Comparison of ENCODE assay signal across 2 cellular contexts in the genomic region with DNA sequence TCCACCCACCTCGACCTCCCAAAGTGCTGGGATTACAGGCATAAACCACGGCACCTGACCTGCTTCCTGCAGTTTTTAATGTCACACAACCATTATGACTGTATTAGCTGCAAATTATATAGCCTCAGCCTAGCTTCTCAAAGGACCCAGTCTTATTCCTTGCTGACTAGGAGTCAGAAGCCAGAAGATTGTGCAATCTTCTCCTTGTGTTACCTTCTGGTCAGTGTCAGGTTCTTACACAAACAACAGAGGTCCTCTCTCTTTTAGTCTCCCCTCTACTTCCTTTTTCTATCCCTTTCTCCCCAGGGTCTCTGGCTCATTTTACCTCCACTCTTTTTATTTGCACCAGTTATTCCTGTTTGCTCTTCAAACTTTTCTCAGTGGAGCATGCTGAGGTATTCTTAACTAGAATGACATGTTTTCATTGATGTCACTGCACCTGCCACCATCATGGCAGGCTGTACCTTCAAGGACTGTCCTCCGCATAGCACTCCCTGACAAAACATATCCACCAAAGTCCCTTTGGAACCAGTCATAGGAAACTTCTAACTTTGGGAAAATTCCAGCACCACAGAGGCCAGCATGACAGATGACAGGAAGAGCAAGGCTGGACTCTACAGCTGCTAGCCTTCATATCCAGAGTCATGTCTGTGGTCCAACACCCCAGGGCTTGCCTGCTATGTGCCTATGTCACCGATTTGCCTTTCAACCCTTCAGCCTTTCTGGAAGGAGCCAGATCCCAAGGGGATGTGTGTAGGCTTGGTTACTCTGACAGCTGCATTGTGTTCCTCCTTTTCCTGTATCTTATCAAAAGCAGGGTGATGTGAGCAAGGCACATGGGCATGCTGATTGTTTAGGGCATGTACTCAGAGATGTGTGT.
TF ChIP-seq lines count a peak whose summit lies in the region.

No MANE protein-coding gene starts in this region.

TF ChIP-seq in IMR-90, 13 proteins besides CTCF, POLR2A, EP300 and RAD21:
- TF ChIP-seq MXI1 (IDR thresholded peaks at IDR 0.05; ENCODE audit: borderline replicate concordance, low read depth, low read length) (no peak), NFE2L2 (IDR thresholded peaks at IDR 0.05; ENCODE audit: low read depth, low read length) (no peak), FOS (IDR thresholded peaks at IDR 0.05; ENCODE audit: low read depth, low read length) (no peak), SMC3 (IDR thresholded peaks at IDR 0.05; ENCODE audit: low read depth, low read length) (no peak), RCOR1 (IDR thresholded peaks at IDR 0.05; ENCODE audit: insufficient replicate concordance, low read length) (no peak), CHD1 (IDR thresholded peaks at IDR 0.05; ENCODE audit: low read depth, low read length) (no peak), CEBPB (IDR thresholded peaks at IDR 0.05; ENCODE audit: low read depth, low read length) (no peak), BHLHE40 (IDR thresholded peaks at IDR 0.05; ENCODE audit: low read depth, low read length) (no peak), MAFK (IDR thresholded peaks at IDR 0.05; ENCODE audit: low read depth, low read length) (no peak), MAZ (IDR thresholded peaks at IDR 0.05; ENCODE audit: borderline replicate concordance, low read depth, low read length) (no peak), RFX5 (IDR thresholded peaks at IDR 0.05; ENCODE audit: low read depth, low read length) (no peak)
- TF ChIP-seq, protein P1, sequence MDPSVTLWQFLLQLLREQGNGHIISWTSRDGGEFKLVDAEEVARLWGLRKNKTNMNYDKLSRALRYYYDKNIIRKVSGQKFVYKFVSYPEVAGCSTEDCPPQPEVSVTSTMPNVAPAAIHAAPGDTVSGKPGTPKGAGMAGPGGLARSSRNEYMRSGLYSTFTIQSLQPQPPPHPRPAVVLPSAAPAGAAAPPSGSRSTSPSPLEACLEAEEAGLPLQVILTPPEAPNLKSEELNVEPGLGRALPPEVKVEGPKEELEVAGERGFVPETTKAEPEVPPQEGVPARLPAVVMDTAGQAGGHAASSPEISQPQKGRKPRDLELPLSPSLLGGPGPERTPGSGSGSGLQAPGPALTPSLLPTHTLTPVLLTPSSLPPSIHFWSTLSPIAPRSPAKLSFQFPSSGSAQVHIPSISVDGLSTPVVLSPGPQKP (IDR thresholded peaks at IDR 0.05; ENCODE audit: borderline replicate concordance, low read depth, low read length) = no peak
- TF ChIP-seq, protein P2, sequence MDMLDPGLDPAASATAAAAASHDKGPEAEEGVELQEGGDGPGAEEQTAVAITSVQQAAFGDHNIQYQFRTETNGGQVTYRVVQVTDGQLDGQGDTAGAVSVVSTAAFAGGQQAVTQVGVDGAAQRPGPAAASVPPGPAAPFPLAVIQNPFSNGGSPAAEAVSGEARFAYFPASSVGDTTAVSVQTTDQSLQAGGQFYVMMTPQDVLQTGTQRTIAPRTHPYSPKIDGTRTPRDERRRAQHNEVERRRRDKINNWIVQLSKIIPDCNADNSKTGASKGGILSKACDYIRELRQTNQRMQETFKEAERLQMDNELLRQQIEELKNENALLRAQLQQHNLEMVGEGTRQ (IDR thresholded peaks at IDR 0.05; ENCODE audit: low read depth, low read length) = no peak

TF ChIP-seq in neural cell, 6 proteins besides CTCF, POLR2A, EP300 and RAD21:
- TF ChIP-seq POLR2AphosphoS5 (IDR thresholded peaks at IDR 0.05) (peak; percentile 82), TAF1 (IDR thresholded peaks at IDR 0.05; ENCODE audit: low read depth) (no peak)
- TF ChIP-seq, protein P3, sequence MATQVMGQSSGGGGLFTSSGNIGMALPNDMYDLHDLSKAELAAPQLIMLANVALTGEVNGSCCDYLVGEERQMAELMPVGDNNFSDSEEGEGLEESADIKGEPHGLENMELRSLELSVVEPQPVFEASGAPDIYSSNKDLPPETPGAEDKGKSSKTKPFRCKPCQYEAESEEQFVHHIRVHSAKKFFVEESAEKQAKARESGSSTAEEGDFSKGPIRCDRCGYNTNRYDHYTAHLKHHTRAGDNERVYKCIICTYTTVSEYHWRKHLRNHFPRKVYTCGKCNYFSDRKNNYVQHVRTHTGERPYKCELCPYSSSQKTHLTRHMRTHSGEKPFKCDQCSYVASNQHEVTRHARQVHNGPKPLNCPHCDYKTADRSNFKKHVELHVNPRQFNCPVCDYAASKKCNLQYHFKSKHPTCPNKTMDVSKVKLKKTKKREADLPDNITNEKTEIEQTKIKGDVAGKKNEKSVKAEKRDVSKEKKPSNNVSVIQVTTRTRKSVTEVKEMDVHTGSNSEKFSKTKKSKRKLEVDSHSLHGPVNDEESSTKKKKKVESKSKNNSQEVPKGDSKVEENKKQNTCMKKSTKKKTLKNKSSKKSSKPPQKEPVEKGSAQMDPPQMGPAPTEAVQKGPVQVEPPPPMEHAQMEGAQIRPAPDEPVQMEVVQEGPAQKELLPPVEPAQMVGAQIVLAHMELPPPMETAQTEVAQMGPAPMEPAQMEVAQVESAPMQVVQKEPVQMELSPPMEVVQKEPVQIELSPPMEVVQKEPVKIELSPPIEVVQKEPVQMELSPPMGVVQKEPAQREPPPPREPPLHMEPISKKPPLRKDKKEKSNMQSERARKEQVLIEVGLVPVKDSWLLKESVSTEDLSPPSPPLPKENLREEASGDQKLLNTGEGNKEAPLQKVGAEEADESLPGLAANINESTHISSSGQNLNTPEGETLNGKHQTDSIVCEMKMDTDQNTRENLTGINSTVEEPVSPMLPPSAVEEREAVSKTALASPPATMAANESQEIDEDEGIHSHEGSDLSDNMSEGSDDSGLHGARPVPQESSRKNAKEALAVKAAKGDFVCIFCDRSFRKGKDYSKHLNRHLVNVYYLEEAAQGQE (IDR thresholded peaks at IDR 0.05; ENCODE audit: borderline replicate concordance) = peak; percentile 32
